23 cellular contexts compared by ENCODE assay signal in genomic region chr14:55620277-55620676, GRCh38.
"Had no signal": no experiment of that assay in that cellular context is flagged by ENCODE, and none has a peak within 500 bp of the region (broad histone marks: within the 10 kb centered on the region; RNA-seq: fewer than 3 reads in every experiment).

No MANE protein-coding gene starts in this region.

- H3K4me1 ChIP-seq: colonic mucosa, esophagus squamous epithelium, left lung, lower lobe of right lung had no signal

- DNase-seq: colonic mucosa; cortex of kidney; effector CD8-positive, alpha-beta T cell; effector memory CD8-positive, alpha-beta T cell; endodermal cell; esophagus squamous epithelium; foreskin fibroblast; foreskin melanocyte; gastrocnemius medialis; glutamatergic neuron; head of caudate nucleus; heart right ventricle; hippocampal formation; left cardiac atrium; left lung; left ventricle myocardium superior; lower lobe of right lung; mesenchymal stem cell; mucosa of descending colon; naive B cell; naive thymus-derived CD8-positive, alpha-beta T cell had no signal

- H3K4me3 ChIP-seq: colonic mucosa, esophagus squamous epithelium, gastrocnemius medialis, heart right ventricle, left lung, lower lobe of right lung, mucosa of descending colon had no signal

- H3K9me3 ChIP-seq: colonic mucosa, esophagus squamous epithelium, gastrocnemius medialis, left lung, lower lobe of right lung had no signal

- H3K27ac ChIP-seq: colonic mucosa, esophagus squamous epithelium, gastrocnemius medialis, heart right ventricle, left lung, lower lobe of right lung had no signal

- H3K9me3 Mint-ChIP-seq: dendritic cell treated with granulocyte-macrophage colony-stimulating factor and Interleukin-4, amounts not matched to agents 40 ng/mL and 50 ng/mL, for 4 days had no signal

- H3K4me3 Mint-ChIP-seq: dendritic cell treated with granulocyte-macrophage colony-stimulating factor and Interleukin-4, amounts not matched to agents 40 ng/mL and 50 ng/mL, for 4 days; effector memory CD8-positive, alpha-beta T cell; endodermal cell; mesothelial cell of epicardium; naive B cell; naive thymus-derived CD8-positive, alpha-beta T cell had no signal

- H3K27ac Mint-ChIP-seq: dendritic cell treated with granulocyte-macrophage colony-stimulating factor and Interleukin-4, amounts not matched to agents 40 ng/mL and 50 ng/mL, for 4 days; effector memory CD8-positive, alpha-beta T cell; endodermal cell; mesothelial cell of epicardium had no signal

- H3K27me3 ChIP-seq: colonic mucosa, esophagus squamous epithelium, gastrocnemius medialis, heart right ventricle, left lung had no signal

- ATAC-seq: effector memory CD8-positive, alpha-beta T cell; gastrocnemius medialis; heart right ventricle; left cardiac atrium; left lung; left ventricle myocardium superior; lower lobe of right lung; mucosa of descending colon; naive thymus-derived CD8-positive, alpha-beta T cell had no signal

- H3K27me3 Mint-ChIP-seq: dendritic cell treated with granulocyte-macrophage colony-stimulating factor and Interleukin-4, amounts not matched to agents 40 ng/mL and 50 ng/mL, for 4 days; effector memory CD8-positive, alpha-beta T cell; naive B cell; naive thymus-derived CD8-positive, alpha-beta T cell had no signal
